In the genomic region with DNA sequence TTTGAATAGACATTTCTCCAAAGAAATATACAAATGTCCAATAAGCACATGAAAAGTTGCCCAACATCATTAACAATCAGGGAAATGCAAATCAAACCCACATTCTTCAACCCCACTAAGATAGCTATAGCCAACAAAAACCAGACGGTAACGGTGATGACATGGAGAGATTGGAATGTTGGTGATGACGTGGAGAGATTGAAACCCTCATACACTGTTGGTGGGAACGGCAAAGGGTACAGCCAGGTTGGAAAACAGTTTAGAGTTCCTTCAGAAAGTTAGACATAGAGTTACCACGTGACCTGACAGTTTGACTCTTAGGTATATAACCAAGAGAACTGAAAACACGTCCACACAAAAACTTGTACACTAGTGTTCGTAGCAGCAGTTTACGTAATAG, we compare ENCODE assay signal across 12 cellular contexts. TPM values are rescaled to one million over a fixed set of nuclear protein-coding genes. Genes with fewer than 3 reads are reported as not detected.
DNase-seq lines count a peak whose midpoint lies in the region; ATAC-seq, FAIRE-seq and TF ChIP-seq lines count a peak whose summit lies in the region.
"Had no signal": no experiment of that assay in that cellular context is flagged by ENCODE, and none has a peak within 500 bp of the region (broad histone marks: within the 10 kb centered on the region; RNA-seq: fewer than 3 reads in every experiment).

No MANE protein-coding gene starts in this region.

- ATAC-seq in GM19395 (IDR thresholded peaks at IDR 0.05; ENCODE audit: unreplicated experiment) (no peak), HG03139 (IDR thresholded peaks at IDR 0.05; ENCODE audit: unreplicated experiment) (no peak)

- TF ChIP-seq CTCF in AG09309 (IDR thresholded peaks at IDR 0.05; ENCODE audit: control insufficient read depth, insufficient read depth, low read depth, low read length, missing control alignments), result no peak
- no peak for TF ChIP-seq CTCF in chondrocyte (IDR thresholded peaks at IDR 0.05)

- peaks cover 36% of the 10 kb centered on the region for H3K4me1 Mint-ChIP-seq in chondrocyte (ENCODE audit: low read depth)

- H3K9me3 Mint-ChIP-seq in chondrocyte (ENCODE audit: low read depth), result peaks cover 2% of the 10 kb centered on the region

- DNase-seq in AG09309 (ENCODE audit: low read depth), result peak; percentile 85
- DNase-seq in HT-29 (ENCODE audit: low spot score), result peak; percentile 12
- no peak for DNase-seq in chondrocyte (ENCODE audit: low spot score)
- peak; percentile 91 for DNase-seq in kidney glomerular epithelial cell (lab: John Stamatoyannopoulos, UW)
- no peak for DNase-seq in frontal cortex (ENCODE audit: low spot score in 2 of 2)
- DNase-seq in activated T-cell treated with anti-CD3 and anti-CD28 coated beads for 4 hours, result no peak
- DNase-seq: colonic mucosa had no signal

- H3K27me3 Mint-ChIP-seq in chondrocyte (ENCODE audit: low read depth), result no peaks in the 10 kb centered on the region

- H3K27ac Mint-ChIP-seq in chondrocyte (ENCODE audit: unreplicated experiment), result peak overlapping the region; percentile 83

- no peak overlapping the region for H3K4me3 Mint-ChIP-seq in chondrocyte (ENCODE audit: unreplicated experiment)

- FAIRE-seq in frontal cortex (lab: Jason Lieb, UNC), result no peak
- FAIRE-seq: D721Med had no signal

- H3K36me3 Mint-ChIP-seq in chondrocyte (ENCODE audit: low read depth), result peaks cover 1% of the 10 kb centered on the region

- no peak overlapping the region for H3K4me3 ChIP-seq in AG09309 (ENCODE audit: control insufficient read depth, low read depth, low read length)
- H3K4me3 ChIP-seq: colonic mucosa, HAP-1, prostate gland had no signal

RNA-seq across cellular contexts. Expression of a gene that starts 48.1 kb away (rescaled TPM):
- total RNA-seq in HT-29 (2014; rRNA removed; shearing (Covaris generic)), result 0.03 TPM in 1 of 2 replicates, not detected in the other
- total RNA-seq in chondrocyte (1.2 to 1.7 TPM (median 1.3 TPM) in 3 replicates), frontal cortex (10.2 TPM)

Comparison
In these comparisons a context has a peak if more than half of its experiments do, and no peak if none do; other contexts are left out.
1. DNase-seq: peak in AG09309 (single experiment), HT-29 (single experiment) and kidney glomerular epithelial cell (single experiment); none in chondrocyte (single experiment), frontal cortex (0 of 2) and activated T-cell treated with anti-CD3 and anti-CD28 coated beads for 4 hours (single experiment).